In the genomic region with DNA sequence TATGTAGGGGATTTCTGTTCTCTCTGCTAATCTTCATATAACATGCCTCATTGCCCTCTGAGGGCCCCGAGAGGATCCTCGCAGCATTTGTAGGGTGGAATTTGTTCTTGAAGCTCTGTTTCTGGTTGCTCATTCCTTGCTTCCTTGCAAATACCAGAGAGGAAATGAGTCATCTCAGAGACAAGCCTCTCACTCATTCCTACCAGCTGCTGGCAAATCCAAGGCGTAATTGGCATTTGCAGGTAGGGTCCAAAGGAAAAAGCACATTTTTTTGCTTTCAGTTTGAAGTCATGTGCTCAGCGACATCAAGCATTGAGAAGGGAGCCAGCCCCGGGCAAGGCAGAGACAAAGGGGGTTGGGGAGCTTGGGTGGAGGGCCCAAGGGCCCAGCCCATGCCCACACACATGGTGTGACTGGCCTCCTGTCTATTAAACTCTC, we compare ENCODE assay signal across 9 cellular contexts.
DNase-seq lines count a peak whose midpoint lies in the region; ATAC-seq, FAIRE-seq and TF ChIP-seq lines count a peak whose summit lies in the region.
"Had no signal": no experiment of that assay in that cellular context is flagged by ENCODE, and none has a peak within 500 bp of the region (broad histone marks: within the 10 kb centered on the region; RNA-seq: fewer than 3 reads in every experiment).

No MANE protein-coding gene starts in this region.

- no peak overlapping the region for H2AFZ ChIP-seq in ACC112 (ENCODE audit: low read length, unreplicated experiment)

- no peaks in the 10 kb centered on the region for H3K9me3 ChIP-seq in vagina

- H3K27me3 ChIP-seq in ACC112 (ENCODE audit: insufficient read depth, low read length) (no peaks in the 10 kb centered on the region), brain microvascular endothelial cell (replicated peaks) (no peaks in the 10 kb centered on the region), vagina (no peaks in the 10 kb centered on the region)

- H3K27ac ChIP-seq in ACC112 (ENCODE audit: low read depth, low read length) = peak overlapping the region; percentile 68
- H3K27ac ChIP-seq in brain microvascular endothelial cell = peak overlapping the region; percentile 86
- no peak overlapping the region for H3K27ac ChIP-seq in vagina

- intact Hi-C loops in vagina (cut with DNase I) = no loop called here

- POLR2A ChIA-PET in GM10248 (lab: Yijun Ruan, JAX) = no interaction called here

- no peak for FAIRE-seq in HTR-8/SVneo (lab: Jason Lieb, UNC)

- in situ Hi-C loops in brain microvascular endothelial cell (cut with HindIII; ENCODE audit: low pct_ligation_motif_present, low sequenced_read_pairs) = no loop called here

- H3K36me3 ChIP-seq in ACC112 (ENCODE audit: insufficient read depth, low read length) (no peaks in the 10 kb centered on the region), brain microvascular endothelial cell (replicated peaks) (no peaks in the 10 kb centered on the region), vagina (no peaks in the 10 kb centered on the region)

- TF ChIP-seq CTCF in brain microvascular endothelial cell (IDR thresholded peaks at IDR 0.05; ENCODE audit: low read depth, low read length, missing control alignments) (no peak), GM10248 (IDR thresholded peaks at IDR 0.05; ENCODE audit: control extremely low read depth, extremely low read depth, low read depth, missing control alignments) (no peak), vagina (IDR thresholded peaks at IDR 0.05) (no peak)

- no peak for TF ChIP-seq POLR2A in vagina (IDR thresholded peaks at IDR 0.05)

- no peaks in the 10 kb centered on the region for H3K4me1 ChIP-seq in ACC112 (ENCODE audit: control insufficient read depth, insufficient read depth, low read length, unreplicated experiment)
- H3K4me1 ChIP-seq in vagina = peaks cover 11% of the 10 kb centered on the region

- CTCF ChIA-PET in GM10248 (lab: Yijun Ruan, JAX) = no interaction called here

- H3K79me2 ChIP-seq in ACC112 (ENCODE audit: control insufficient read depth, insufficient read depth, low read length, unreplicated experiment) = no peaks in the 10 kb centered on the region

- no peak for ATAC-seq in GM18858 (IDR thresholded peaks at IDR 0.05; ENCODE audit: unreplicated experiment)

- DNase-seq in HTR-8/SVneo (ENCODE audit: insufficient read length, low spot score) (peak; percentile 51), brain microvascular endothelial cell (peak; percentile 94), kidney tubule cell (ENCODE audit: low spot score) (peak; percentile 97), HPDE6-E6E7 (ENCODE audit: extremely low spot score) (no peak), GM10248 (ENCODE audit: extremely low spot score) (no peak), vagina (ENCODE audit: extremely low spot score in 2 of 2) (no peak)
- DNase-seq: DND-41 had no signal

- H3K4me3 ChIP-seq in ACC112 (ENCODE audit: low read depth, low read length) = no peak overlapping the region
- no peak overlapping the region for H3K4me3 ChIP-seq in brain microvascular endothelial cell (ENCODE audit: low read depth, low read length)
- H3K4me3 ChIP-seq in vagina = no peak overlapping the region

Comparison
In these comparisons a context has a peak if more than half of its experiments do, and no peak if none do; other contexts are left out.
1. DNase-seq: peak in HTR-8/SVneo (single experiment), brain microvascular endothelial cell (single experiment) and kidney tubule cell (single experiment); none in HPDE6-E6E7 (single experiment), GM10248 (single experiment) and vagina (0 of 2).